In genomic region chr12:88854260-88854659, GRCh38 we compare ENCODE assay signal across 14 cellular contexts.
DNase-seq lines count a peak whose midpoint lies in the region; ATAC-seq, FAIRE-seq and TF ChIP-seq lines count a peak whose summit lies in the region.
"Had no signal": no experiment of that assay in that cellular context is flagged by ENCODE, and none has a peak within 500 bp of the region (broad histone marks: within the 10 kb centered on the region; RNA-seq: fewer than 3 reads in every experiment).

No MANE protein-coding gene starts in this region.

- DNase-seq in DMS53 treated with DMSO at 0.1 percent for 48 hours (lab: John Stamatoyannopoulos, UW; ENCODE audit: unreplicated experiment) (peak; percentile 34), PC-9 (peak; percentile 3 to 84), epithelial cell of proximal tubule (ENCODE audit: low read depth) (peak; percentile 96), pancreas (no peak), NCI-H446 (lab: John Stamatoyannopoulos, UW) (no peak), aorta (no peak)
- DNase-seq: amygdala, DMS153, NCI-H2081 treated with DMSO at 0.1 percent for 48 hours had no signal

- TF ChIP-seq CTCF in PC-9 (conservative IDR thresholded peaks at IDR 0.05) (no peak), epithelial cell of proximal tubule (conservative IDR thresholded peaks at IDR 0.05; ENCODE audit: low read depth, low read length) (no peak), pancreas (IDR thresholded peaks at IDR 0.05) (no peak)

- H3K27ac ChIP-seq in PC-9 = peak overlapping the region; percentile 50
- peak overlapping the region in 1 of 4 donors; percentile 10 for H3K27ac ChIP-seq in pancreas
- no peak overlapping the region for H3K27ac ChIP-seq in aorta (ENCODE audit: low read depth in 1 of 2, low read length in 2 of 2)
- H3K27ac ChIP-seq: vagina had no signal

- FAIRE-seq in pancreas (lab: Jason Lieb, UNC) = no peak
- FAIRE-seq: TTC549 had no signal

- H3K36me3 ChIP-seq in PC-9 (ENCODE audit: low read depth) (no peaks in the 10 kb centered on the region), pancreas (no peaks in the 10 kb centered on the region), aorta (ENCODE audit: control insufficient read depth in 1 of 2, insufficient read depth in 2 of 2, low read length in 1 of 2) (no peaks in the 10 kb centered on the region)
- H3K36me3 ChIP-seq: vagina had no signal

- H3K9me3 ChIP-seq in PC-9 (ENCODE audit: insufficient read depth, low read depth) (no peaks in the 10 kb centered on the region; the same call in 1 of the 2 replicates), pancreas (no peaks in the 10 kb centered on the region), aorta (ENCODE audit: control insufficient read depth, low read length) (no peaks in the 10 kb centered on the region)
- H3K9me3 ChIP-seq: vagina had no signal

- ATAC-seq in pancreas (peak in 3 of 4 donors; percentile 12 to 47 (median 22)), GM21528 (IDR thresholded peaks at IDR 0.05; ENCODE audit: low FRiP score, unreplicated experiment) (no peak), HG02623 (IDR thresholded peaks at IDR 0.05; ENCODE audit: unreplicated experiment) (no peak), aorta (ENCODE audit: low FRiP score) (no peak)
- ATAC-seq: natural killer cell treated with Interleukin-12 subunit alpha and Interleukin-12 subunit beta and Interleukin-15 and Interleukin-18, amount 100 ng/mL, for 72 hours had no signal

- intact Hi-C loops in PC-9 (cut with micrococcal nuclease; ENCODE audit: unreplicated experiment) (loop anchor here (5.0 kb wide), 1 partner anchor 73 kb away; no protein-coding TSS in a partner anchor), pancreas (cut with DNase I) (no loop called here), aorta (cut with DNase I) (no loop called here)

- CTCF ChIA-PET in PC-9 (lab: Charles Lee) = no interaction called here

- H3K4me2 ChIP-seq in PC-9 = peak overlapping the region; percentile 29

- no peaks in the 10 kb centered on the region for H4K20me1 ChIP-seq in PC-9 (ENCODE audit: insufficient read depth)

- 0 out of 2 replicates have a peak, but pooled peaks cover 4% of the 10 kb centered on the region for H3K9me2 ChIP-seq in PC-9 (ENCODE audit: insufficient read depth)

- peaks cover 5% of the 10 kb centered on the region; the same call in 1 of the 2 replicates for H3F3A ChIP-seq in PC-9 (ENCODE audit: insufficient read depth, low read depth)

- H2AFZ ChIP-seq in PC-9 = no peak overlapping the region

- no TSS peak for BruUV-seq in PC-9 (replicated peaks; lab: Mats Ljungman, UMichigan)

- 59 to 64% methylated on average over 1 of the region's 1 CpG for WGBS in pancreas, 2 donors
- WGBS in aorta, 2 donors = 33 to 45% methylated on average over 1 of the region's 1 CpG

- POLR2A ChIA-PET in PC-9 (lab: Charles Lee; ENCODE audit: unreplicated experiment) = interaction anchor here (0.6 kb wide), 1 partner anchor 25 kb away, joined by 3 read pairs; no protein-coding TSS in a partner anchor

- H3K27me3 ChIP-seq in PC-9 (ENCODE audit: insufficient read depth, low read depth) (no peaks in the 10 kb centered on the region), pancreas (no peaks in the 10 kb centered on the region), aorta (ENCODE audit: control insufficient read depth in 1 of 2, insufficient read depth in 2 of 2, low read length in 1 of 2) (no peaks in the 10 kb centered on the region)
- H3K27me3 ChIP-seq: vagina had no signal

- no peak overlapping the region for H3K4me3 ChIP-seq in PC-9
- H3K4me3 ChIP-seq in epithelial cell of proximal tubule (ENCODE audit: low read depth, low read length) = no peak overlapping the region
- H3K4me3 ChIP-seq in pancreas = no peak overlapping the region
- H3K4me3 ChIP-seq in aorta (ENCODE audit: low read length in 2 of 2) = no peak overlapping the region
- H3K4me3 ChIP-seq: vagina had no signal

- H3K79me2 ChIP-seq in PC-9 (ENCODE audit: low read depth) = no peaks in the 10 kb centered on the region

- H3K4me1 ChIP-seq in PC-9 (replicated peaks; ENCODE audit: insufficient read depth) = peaks cover 18% of the 10 kb centered on the region
- no peaks in the 10 kb centered on the region for H3K4me1 ChIP-seq in pancreas
- no peaks in the 10 kb centered on the region for H3K4me1 ChIP-seq in aorta (ENCODE audit: control insufficient read depth in 1 of 2, insufficient read depth in 2 of 2, low read length in 2 of 2)
- H3K4me1 ChIP-seq: vagina had no signal

Comparison
In these comparisons a context has a peak if more than half of its experiments do, and no peak if none do; other contexts are left out.
1. DNase-seq: peak in DMS53 treated with DMSO at 0.1 percent for 48 hours (single experiment), PC-9 (2 of 2) and epithelial cell of proximal tubule (single experiment); none in pancreas (0 of 6), NCI-H446 (0 of 2) and aorta (0 of 2).
2. ATAC-seq: peak in pancreas (3 of 4); none in GM21528 (single experiment), HG02623 (single experiment) and aorta (single experiment).